Comparison of ENCODE assay signal across 1 cellular context in the genomic region with DNA sequence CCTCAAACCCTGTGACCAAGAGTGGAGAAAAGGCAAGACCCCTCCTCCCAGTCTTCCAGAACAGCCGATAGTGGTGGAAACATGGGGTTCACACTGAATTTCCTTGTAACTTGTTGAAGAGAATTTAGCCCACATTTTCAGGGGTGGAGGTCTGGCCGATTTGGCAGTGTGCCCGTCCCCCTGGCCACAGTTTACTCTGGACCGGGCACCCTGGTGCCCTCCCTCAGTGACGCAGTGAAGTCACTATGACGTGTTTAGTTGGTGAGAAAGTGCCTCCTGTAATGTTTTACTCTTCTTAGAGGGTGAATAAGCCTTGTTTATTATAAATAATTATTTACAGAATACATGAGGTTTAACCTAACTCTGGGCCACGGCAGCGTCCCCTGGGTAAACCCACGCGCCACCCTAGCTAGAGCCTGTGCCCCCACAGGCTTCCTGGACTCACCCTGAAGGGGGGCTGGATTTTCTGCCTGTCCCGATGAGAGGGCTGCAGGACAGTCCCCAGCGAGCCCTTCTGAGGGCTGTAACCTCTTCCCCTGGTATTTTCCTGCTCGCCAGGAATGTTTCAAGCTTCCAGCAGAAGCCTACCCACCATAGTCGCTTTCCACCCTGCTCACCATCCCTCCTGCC.
TF ChIP-seq lines count a peak whose summit lies in the region.

No MANE protein-coding gene starts in this region.

TF ChIP-seq in H1, 55 proteins besides CTCF, POLR2A, EP300 and RAD21 (continued from another document):
- TF ChIP-seq TAF7 (optimal IDR thresholded peaks at IDR 0.05; ENCODE audit: borderline replicate concordance, low read depth, low read length) (no peak), CREB1 (IDR thresholded peaks at IDR 0.05) (no peak)
